In genomic region chr10:49174926-49175500, GRCh38 we compare ENCODE assay signal across 29 cellular contexts. TPM values are rescaled to one million over a fixed set of nuclear protein-coding genes. Genes with fewer than 3 reads are reported as not detected.
DNase-seq lines count a peak whose midpoint lies in the region; TF ChIP-seq lines count a peak whose summit lies in the region.
"Had no signal": no experiment of that assay in that cellular context is flagged by ENCODE, and none has a peak within 500 bp of the region (broad histone marks: within the 10 kb centered on the region; RNA-seq: fewer than 3 reads in every experiment).

No MANE protein-coding gene starts in this region.

- H3K36me3 ChIP-seq in osteoblast (ENCODE audit: insufficient read depth, low read length): no peaks in the 10 kb centered on the region
- H3K36me3 ChIP-seq: lower lobe of right lung, thoracic aorta had no signal

- H3K27ac Mint-ChIP-seq in dendritic cell treated with granulocyte-macrophage colony-stimulating factor and Interleukin-4, amounts not matched to agents 40 ng/mL and 50 ng/mL, for 4 days: peak overlapping the region; percentile 95
- H3K27ac Mint-ChIP-seq: GM23338, progenitor cell of endocrine pancreas had no signal

- H3K4me3 Mint-ChIP-seq in dendritic cell treated with granulocyte-macrophage colony-stimulating factor and Interleukin-4, amounts not matched to agents 40 ng/mL and 50 ng/mL, for 4 days: no peak overlapping the region
- H3K4me3 Mint-ChIP-seq: GM23338 had no signal

- peaks cover 98% of the 10 kb centered on the region for H3K4me1 Mint-ChIP-seq in dendritic cell treated with granulocyte-macrophage colony-stimulating factor and Interleukin-4, amounts not matched to agents 40 ng/mL and 50 ng/mL, for 4 days (ENCODE audit: low read depth)

- H3K36me3 Mint-ChIP-seq in dendritic cell treated with granulocyte-macrophage colony-stimulating factor and Interleukin-4, amounts not matched to agents 40 ng/mL and 50 ng/mL, for 4 days (ENCODE audit: low read depth): peaks cover 85% of the 10 kb centered on the region

- peaks cover 13% of the 10 kb centered on the region for H3K4me1 ChIP-seq in osteoblast (ENCODE audit: insufficient read depth, low read length)

- no peaks in the 10 kb centered on the region for H3K9me3 Mint-ChIP-seq in dendritic cell treated with granulocyte-macrophage colony-stimulating factor and Interleukin-4, amounts not matched to agents 40 ng/mL and 50 ng/mL, for 4 days
- H3K9me3 Mint-ChIP-seq: GM23338; naive thymus-derived CD4-positive, alpha-beta T cell had no signal

- H3K9me3 ChIP-seq in osteoblast (ENCODE audit: low read depth, low read length): no peaks in the 10 kb centered on the region
- H3K9me3 ChIP-seq: lower lobe of right lung, SK-N-SH, thoracic aorta had no signal

- H4K20me1 ChIP-seq in osteoblast (ENCODE audit: insufficient read depth, low read length): no peaks in the 10 kb centered on the region

- H3K27me3 Mint-ChIP-seq in dendritic cell treated with granulocyte-macrophage colony-stimulating factor and Interleukin-4, amounts not matched to agents 40 ng/mL and 50 ng/mL, for 4 days: no peaks in the 10 kb centered on the region

- no peak overlapping the region for H2AFZ ChIP-seq in osteoblast (ENCODE audit: low read length)
- H2AFZ ChIP-seq: GM23338 had no signal

- H3K4me3 ChIP-seq in LNCaP clone FGC (ENCODE audit: low read depth, low read length): no peak overlapping the region
- H3K4me3 ChIP-seq in osteoblast (ENCODE audit: insufficient read depth, low read length): no peak overlapping the region
- H3K4me3 ChIP-seq: GM23338, lower lobe of right lung, skin epidermis, thoracic aorta had no signal

- intact Hi-C loops in dendritic cell treated with granulocyte-macrophage colony-stimulating factor and Interleukin-4, amounts not matched to agents 40 ng/mL and 50 ng/mL, for 4 days (cut with micrococcal nuclease): loop anchor here (5.0 kb wide), 1 partner anchor 187 kb away; no protein-coding TSS in a partner anchor

- H3K27ac ChIP-seq in osteoblast (ENCODE audit: low read depth, low read length): no peak overlapping the region
- H3K27ac ChIP-seq: 22Rv1, lower lobe of right lung, skin epidermis, thoracic aorta, VCaP had no signal

- no peaks in the 10 kb centered on the region for H3K27me3 ChIP-seq in osteoblast (ENCODE audit: insufficient read depth, low read length)

- TF ChIP-seq CTCF in LNCaP clone FGC (IDR thresholded peaks at IDR 0.05; ENCODE audit: control insufficient read depth, extremely low read depth, insufficient read depth) (no peak), osteoblast (IDR thresholded peaks at IDR 0.05; ENCODE audit: extremely low read depth, low read depth, low read length) (no peak)

- H3K79me2 ChIP-seq in osteoblast (ENCODE audit: insufficient read depth, low read length): no peaks in the 10 kb centered on the region

- DNase-seq in SIG-M5 treated with dmso at 0.1 percent for 504 hours (lab: John Stamatoyannopoulos, UW; ENCODE audit: unreplicated experiment) (peak; percentile 5), SIG-M5 (lab: John Stamatoyannopoulos, UW) (no peak), LNCaP clone FGC (ENCODE audit: low read depth) (peak; percentile 8), osteoblast (ENCODE audit: insufficient read length, low spot score, missing footprints) (peak; percentile 55), hepatic stellate cell (ENCODE audit: low spot score) (no peak), SW480 (ENCODE audit: low spot score) (no peak)
- DNase-seq in stimulated activated CD4-positive, alpha-beta T cell treated with anti-CD3 and anti-CD28 coated beads, Interleukin-15, amount 100 ng/mL, for 24 hours: no peak
- DNase-seq: activated gamma-delta T cell treated with Interleukin-2 at 50 U/mL for 16 hours; anterior cingulate cortex; C1 segment of cervical spinal cord; DMS79 treated with DMSO at 0.1 percent for 48 hours; lower lobe of right lung; MV-4-11; naive thymus-derived CD4-positive, alpha-beta T cell; NCI-H1930; NCI-H524 treated with DMSO at 0.1 percent for 48 hours; SK-N-SH; stimulated activated CD4-positive, alpha-beta T cell treated with anti-CD3 and anti-CD28 coated beads, Interleukin-4, amount 100 ng/mL, for 4 hours; stimulated activated CD8-positive, alpha-beta memory T cell treated with anti-CD3 and anti-CD28 coated beads, Interleukin-4, amount 100 ng/mL, for 48 hours had no signal

- H3K4me2 ChIP-seq in osteoblast (ENCODE audit: insufficient read depth, low read length): no peak overlapping the region
- H3K4me2 ChIP-seq: GM23338, SK-N-SH had no signal

RNA-seq across cellular contexts. Expression of gene TMEM273, which starts 13.2 kb away (rescaled TPM):
- total RNA-seq in osteoblast: 0.59 TPM in 1 of 2 replicates, not detected in the other
- total RNA-seq: GM23338, progenitor cell of endocrine pancreas had no signal

RNA-seq across cellular contexts. Expression of gene FAM170B, which starts 41.2 kb away (rescaled TPM):
- not detected in 2 replicates for total RNA-seq in osteoblast
- total RNA-seq: activated CD8-positive, alpha-beta memory T cell treated with anti-CD3 and anti-CD28 coated beads for 36 hours; cerebellum; frontal cortex; GM23338; lower lobe of right lung; progenitor cell of endocrine pancreas; thoracic aorta had no signal

RNA-seq across cellular contexts. Expression of gene VSTM4, which starts 59.7 kb away (rescaled TPM):
- total RNA-seq in osteoblast: 10.1 and 14.1 TPM in 2 replicates

Comparison
In these comparisons a context has a peak if more than half of its experiments do, and no peak if none do; other contexts are left out.
1. DNase-seq: peak in SIG-M5 treated with dmso at 0.1 percent for 504 hours (single experiment), LNCaP clone FGC (single experiment) and osteoblast (single experiment); none in SIG-M5 (single experiment), stimulated activated CD4-positive, alpha-beta T cell treated with anti-CD3 and anti-CD28 coated beads, Interleukin-15, amount 100 ng/mL, for 24 hours (single experiment), hepatic stellate cell (single experiment) and SW480 (single experiment).